ENCODE assay signal across 17 cellular contexts in the genomic region with DNA sequence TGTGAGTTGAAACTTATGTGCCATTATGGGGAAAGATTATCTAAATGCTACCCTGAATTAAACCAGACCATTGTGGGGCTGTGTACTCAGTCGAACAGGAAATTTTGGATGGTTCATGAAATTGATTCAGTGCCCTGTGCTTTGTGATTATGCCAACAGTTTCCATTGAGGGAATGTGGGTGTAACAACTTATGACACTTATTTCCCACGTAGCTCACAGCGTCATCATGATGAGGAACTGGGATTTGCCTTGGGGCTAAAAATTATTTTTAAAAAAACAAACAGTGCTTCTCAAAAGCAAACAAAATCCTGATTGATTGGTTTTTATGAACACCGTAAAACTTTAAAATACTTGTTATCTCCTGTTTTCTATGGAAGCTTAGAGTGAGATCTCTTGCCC. TPM values are rescaled to one million over a fixed set of nuclear protein-coding genes. Genes with fewer than 3 reads are reported as not detected.
DNase-seq lines count a peak whose midpoint lies in the region; ATAC-seq and TF ChIP-seq lines count a peak whose summit lies in the region.
"Had no signal": no experiment of that assay in that cellular context is flagged by ENCODE, and none has a peak within 500 bp of the region (broad histone marks: within the 10 kb centered on the region; RNA-seq: fewer than 3 reads in every experiment).

No MANE protein-coding gene starts in this region.

- peaks cover 46% of the 10 kb centered on the region for H3K4me1 Mint-ChIP-seq in activated naive CD8-positive, alpha-beta T cell treated with anti-CD3 and anti-CD28 coated beads, Interleukin-2, amount 50 U/mL, for 24 hours
- H3K4me1 Mint-ChIP-seq in activated naive CD8-positive, alpha-beta T cell treated with anti-CD3 and anti-CD28 coated beads for 36 hours = peaks cover 13% of the 10 kb centered on the region

- TF ChIP-seq CTCF in PC-3 (conservative IDR thresholded peaks at IDR 0.05; ENCODE audit: low read depth, low read length) (no peak), epithelial cell of esophagus (IDR thresholded peaks at IDR 0.05; ENCODE audit: insufficient read depth, low read depth, low read length, missing control alignments) (no peak)

- intact Hi-C loops in PC-3 (cut with micrococcal nuclease) = loop anchor here (2.0 to 10.0 kb wide), 3 partner anchors 104 to 338 kb away; a partner anchor contains a TSS

- H3K27me3 Mint-ChIP-seq in activated naive CD8-positive, alpha-beta T cell treated with anti-CD3 and anti-CD28 coated beads, Interleukin-2, amount 50 U/mL, for 24 hours = no peaks in the 10 kb centered on the region
- no peaks in the 10 kb centered on the region for H3K27me3 Mint-ChIP-seq in activated naive CD8-positive, alpha-beta T cell treated with anti-CD3 and anti-CD28 coated beads for 36 hours

- no peaks in the 10 kb centered on the region for H3K9me2 ChIP-seq in PC-3 (replicated peaks; ENCODE audit: low read length)

- peaks cover 37% of the 10 kb centered on the region for H3K4me1 ChIP-seq in PC-3 (ENCODE audit: insufficient read depth, low read length)

- 0 out of 2 replicates have a peak, but pooled peaks cover 2% of the 10 kb centered on the region for H3K36me3 ChIP-seq in PC-3 (ENCODE audit: low read depth, low read length)
- H3K36me3 ChIP-seq: BLaER1 had no signal

- peak overlapping the region; percentile 96 for H3K27ac ChIP-seq in PC-3 (ENCODE audit: low read length)
- H3K27ac ChIP-seq: BLaER1 had no signal

- peak overlapping the region; percentile 99 for H3K9ac ChIP-seq in PC-3 (ENCODE audit: low read length)
- H3K9ac ChIP-seq: BLaER1 had no signal

- CTCF ChIA-PET in PC-3 (lab: Charles Lee) = no interaction called here

- no peak for DNase-seq in activated naive CD8-positive, alpha-beta T cell treated with anti-CD3 and anti-CD28 coated beads, Interleukin-2, amount 50 U/mL, for 24 hours
- no peak for DNase-seq in activated naive CD8-positive, alpha-beta T cell treated with anti-CD3 and anti-CD28 coated beads for 36 hours
- DNase-seq in PC-3 (peak; percentile 58), epithelial cell of esophagus (ENCODE audit: low read depth) (peak; percentile 58), COLO668 (lab: John Stamatoyannopoulos, UW; ENCODE audit: unreplicated experiment) (no peak), GM19240 (ENCODE audit: insufficient read length, low spot score) (no peak)
- DNase-seq: 8988T; CD8-positive, alpha-beta T cell; COR-L47; HCEC 1CT had no signal

- no TSS peak for BruUV-seq in PC-3 (replicated peaks; lab: Mats Ljungman, UMichigan)

- no peak for ATAC-seq in activated naive CD8-positive, alpha-beta T cell treated with anti-CD3 and anti-CD28 coated beads, Interleukin-2, amount 50 U/mL, for 24 hours
- ATAC-seq in PC-3 (no peak), HG03432 (IDR thresholded peaks at IDR 0.05; ENCODE audit: unreplicated experiment) (no peak)
- ATAC-seq: CD8-positive, alpha-beta T cell; GM23338; HepG2 had no signal

- no peaks in the 10 kb centered on the region for H3K9me3 ChIP-seq in PC-3 (ENCODE audit: low read length)
- H3K9me3 ChIP-seq: BLaER1 had no signal

- H3K4me3 Mint-ChIP-seq in activated naive CD8-positive, alpha-beta T cell treated with anti-CD3 and anti-CD28 coated beads, Interleukin-2, amount 50 U/mL, for 24 hours = no peak overlapping the region
- H3K4me3 Mint-ChIP-seq in activated naive CD8-positive, alpha-beta T cell treated with anti-CD3 and anti-CD28 coated beads for 36 hours = no peak overlapping the region
- H3K4me3 Mint-ChIP-seq: CD14-positive monocyte; CD8-positive, alpha-beta T cell; GM23338 had no signal

- peaks cover 26% of the 10 kb centered on the region for H3K79me2 ChIP-seq in PC-3 (ENCODE audit: low read length)

- peak overlapping the region; percentile 70 for H3K27ac Mint-ChIP-seq in activated naive CD8-positive, alpha-beta T cell treated with anti-CD3 and anti-CD28 coated beads, Interleukin-2, amount 50 U/mL, for 24 hours
- no peak overlapping the region for H3K27ac Mint-ChIP-seq in activated naive CD8-positive, alpha-beta T cell treated with anti-CD3 and anti-CD28 coated beads for 36 hours
- H3K27ac Mint-ChIP-seq: CD8-positive, alpha-beta T cell; GM23338; IgD-negative memory B cell had no signal

- H2AFZ ChIP-seq in PC-3 (ENCODE audit: low read length) = no peak overlapping the region
- H2AFZ ChIP-seq: GM23338 had no signal

- H3K27me3 ChIP-seq in PC-3 (ENCODE audit: low read length) = no peaks in the 10 kb centered on the region

- H3K36me3 Mint-ChIP-seq in activated naive CD8-positive, alpha-beta T cell treated with anti-CD3 and anti-CD28 coated beads, Interleukin-2, amount 50 U/mL, for 24 hours (ENCODE audit: low read depth) = no peaks in the 10 kb centered on the region
- peaks cover under 1% of the 10 kb centered on the region for H3K36me3 Mint-ChIP-seq in activated naive CD8-positive, alpha-beta T cell treated with anti-CD3 and anti-CD28 coated beads for 36 hours
- H3K36me3 Mint-ChIP-seq: IgD-negative memory B cell had no signal

- H3K4me3 ChIP-seq in PC-3 (ENCODE audit: low read length) = no peak overlapping the region
- no peak overlapping the region for H3K4me3 ChIP-seq in epithelial cell of esophagus (ENCODE audit: low read length)
- H3K4me3 ChIP-seq: BLaER1, GM23338 had no signal

- H3F3A ChIP-seq in PC-3 (ENCODE audit: low read length, unreplicated experiment) = no peaks in the 10 kb centered on the region

- H4K20me1 ChIP-seq in PC-3 (ENCODE audit: low read length) = 0 out of 2 replicates have a peak, but pooled peaks cover 8% of the 10 kb centered on the region

- H3K4me2 ChIP-seq in PC-3 (ENCODE audit: low read length) = peak overlapping the region; percentile 37
- H3K4me2 ChIP-seq: BLaER1, GM23338 had no signal

- H3K9me3 Mint-ChIP-seq in activated naive CD8-positive, alpha-beta T cell treated with anti-CD3 and anti-CD28 coated beads, Interleukin-2, amount 50 U/mL, for 24 hours = no peaks in the 10 kb centered on the region
- H3K9me3 Mint-ChIP-seq in activated naive CD8-positive, alpha-beta T cell treated with anti-CD3 and anti-CD28 coated beads for 36 hours = no peaks in the 10 kb centered on the region
- H3K9me3 Mint-ChIP-seq: CD8-positive, alpha-beta T cell; GM23338; IgD-negative memory B cell had no signal

- POLR2A ChIA-PET in PC-3 (lab: Charles Lee; ENCODE audit: unreplicated experiment) = interaction anchor here (0.6 kb wide), 1 partner anchor 991 kb away, joined by 3 read pairs; no protein-coding TSS in a partner anchor

RNA-seq across cellular contexts. Expression of a gene that starts 8.3 kb away (rescaled TPM):
- under 1 TPM; 0.52 to 0.80 TPM for total RNA-seq in activated naive CD8-positive, alpha-beta T cell treated with anti-CD3 and anti-CD28 coated beads for 36 hours
- total RNA-seq in PC-3 (2014; rRNA removed) = 6.1 and 9.1 TPM in 2 replicates
- total RNA-seq: A673 had no signal

Comparison
In these comparisons a context has a peak if more than half of its experiments do, and no peak if none do; other contexts are left out.
1. DNase-seq: peak in PC-3 (single experiment) and epithelial cell of esophagus (single experiment); none in activated naive CD8-positive, alpha-beta T cell treated with anti-CD3 and anti-CD28 coated beads, Interleukin-2, amount 50 U/mL, for 24 hours (single experiment), activated naive CD8-positive, alpha-beta T cell treated with anti-CD3 and anti-CD28 coated beads for 36 hours (single experiment), COLO668 (single experiment) and GM19240 (single experiment).